In genomic region chr12:15558915-15559528, GRCh38 we compare ENCODE assay signal across 13 cellular contexts.
DNase-seq lines count a peak whose midpoint lies in the region; ATAC-seq and TF ChIP-seq lines count a peak whose summit lies in the region.
"Had no signal": no experiment of that assay in that cellular context is flagged by ENCODE, and none has a peak within 500 bp of the region (broad histone marks: within the 10 kb centered on the region; RNA-seq: fewer than 3 reads in every experiment).

No MANE protein-coding gene starts in this region.

- ATAC-seq in GM21360 (IDR thresholded peaks at IDR 0.05; ENCODE audit: unreplicated experiment): peak; percentile 33
- ATAC-seq in activated T-helper 17 cell treated with anti-CD3 and anti-CD28 coated beads, Interleukin-2, amount 50 U/mL, for 72 hours (replicated peaks): peak; percentile 45
- ATAC-seq in GM18873 (IDR thresholded peaks at IDR 0.05; ENCODE audit: low FRiP score, unreplicated experiment): no peak
- ATAC-seq: Right ventricle myocardium inferior had no signal

- H3K27me3 ChIP-seq in ACC112 (ENCODE audit: insufficient read depth, low read length): no peaks in the 10 kb centered on the region

- POLR2A ChIA-PET in activated CD4-positive, alpha-beta memory T cell treated with anti-CD3 and anti-CD28 coated beads, Interleukin-2, amount 10 ng/mL, durations not matched to agents 7 days and 5 days (lab: Charles Lee): interaction anchor here (0.9 to 5.7 kb wide), 4 partner anchors 9 to 323 kb away, joined by 3 to 58 read pairs (median 4); partner anchors contain the start of gene STRAP

- H3K4me3 ChIP-seq in ACC112 (ENCODE audit: low read depth, low read length) (no peak overlapping the region), foreskin fibroblast (ENCODE audit: low read depth in 1 of 2, low read length in 2 of 2) (no peak overlapping the region)

- H3K36me3 ChIP-seq in ACC112 (ENCODE audit: insufficient read depth, low read length): no peaks in the 10 kb centered on the region

- H3K27ac ChIP-seq in ACC112 (ENCODE audit: low read depth, low read length): no peak overlapping the region
- H3K27ac ChIP-seq: C4-2B had no signal

- peak overlapping the region; percentile 57 for H2AFZ ChIP-seq in ACC112 (ENCODE audit: low read length, unreplicated experiment)

- H3K27ac Mint-ChIP-seq in activated T-helper 17 cell treated with anti-CD3 and anti-CD28 coated beads, Interleukin-2, amount 50 U/mL, for 72 hours: peak overlapping the region; percentile 39
- H3K27ac Mint-ChIP-seq in activated CD4-positive, alpha-beta memory T cell treated with anti-CD3 and anti-CD28 coated beads, Interleukin-2, amount 10 ng/mL, durations not matched to agents 7 days and 5 days: no peak overlapping the region

- peaks cover 24% of the 10 kb centered on the region for H3K4me1 ChIP-seq in ACC112 (ENCODE audit: control insufficient read depth, insufficient read depth, low read length, unreplicated experiment)

- peak; percentile 79 to 89 for DNase-seq in foreskin fibroblast
- DNase-seq in activated CD4-positive, alpha-beta memory T cell treated with anti-CD3 and anti-CD28 coated beads, Interleukin-2, amount 10 ng/mL, durations not matched to agents 7 days and 5 days: no peak
- no peak for DNase-seq in activated naive CD4-positive, alpha-beta T cell treated with Interleukin-2 at 50 U/mL for 16 hours
- DNase-seq in stimulated activated CD4-positive, alpha-beta T cell treated with anti-CD3 and anti-CD28 coated beads, Interleukin-4, amount 100 ng/mL, for 1 hour: no peak
- DNase-seq: effector CD8-positive, alpha-beta T cell; NCI-H1105; stimulated activated naive CD4-positive, alpha-beta T cell treated with Interleukin-2 at 50 U/mL for 16 hours had no signal

- H3K36me3 Mint-ChIP-seq in activated T-helper 17 cell treated with anti-CD3 and anti-CD28 coated beads, Interleukin-2, amount 50 U/mL, for 72 hours (ENCODE audit: low read depth): no peaks in the 10 kb centered on the region
- H3K36me3 Mint-ChIP-seq in activated CD4-positive, alpha-beta memory T cell treated with anti-CD3 and anti-CD28 coated beads, Interleukin-2, amount 10 ng/mL, durations not matched to agents 7 days and 5 days (ENCODE audit: low read depth): peaks cover 4% of the 10 kb centered on the region

- no peaks in the 10 kb centered on the region for H3K79me2 ChIP-seq in ACC112 (ENCODE audit: control insufficient read depth, insufficient read depth, low read length, unreplicated experiment)

- peaks cover 12% of the 10 kb centered on the region for H3K4me1 Mint-ChIP-seq in activated T-helper 17 cell treated with anti-CD3 and anti-CD28 coated beads, Interleukin-2, amount 50 U/mL, for 72 hours
- peaks cover 51% of the 10 kb centered on the region for H3K4me1 Mint-ChIP-seq in activated CD4-positive, alpha-beta memory T cell treated with anti-CD3 and anti-CD28 coated beads, Interleukin-2, amount 10 ng/mL, durations not matched to agents 7 days and 5 days

- TF ChIP-seq CTCF in foreskin fibroblast (IDR thresholded peaks at IDR 0.05; ENCODE audit: low read depth, low read length): no peak

- CTCF ChIA-PET in activated CD4-positive, alpha-beta memory T cell treated with anti-CD3 and anti-CD28 coated beads, Interleukin-2, amount 10 ng/mL, durations not matched to agents 7 days and 5 days (lab: Charles Lee): interaction anchor here (1.1 to 2.4 kb wide), 4 partner anchors 11 to 27 kb away, joined by 5 to 13 read pairs (median 10); no protein-coding TSS in a partner anchor

- H3K9me3 Mint-ChIP-seq in activated T-helper 17 cell treated with anti-CD3 and anti-CD28 coated beads, Interleukin-2, amount 50 U/mL, for 72 hours: no peaks in the 10 kb centered on the region
- no peaks in the 10 kb centered on the region for H3K9me3 Mint-ChIP-seq in activated CD4-positive, alpha-beta memory T cell treated with anti-CD3 and anti-CD28 coated beads, Interleukin-2, amount 10 ng/mL, durations not matched to agents 7 days and 5 days

- H3K4me3 Mint-ChIP-seq in activated T-helper 17 cell treated with anti-CD3 and anti-CD28 coated beads, Interleukin-2, amount 50 U/mL, for 72 hours: peak overlapping the region; percentile 27
- H3K4me3 Mint-ChIP-seq in activated CD4-positive, alpha-beta memory T cell treated with anti-CD3 and anti-CD28 coated beads, Interleukin-2, amount 10 ng/mL, durations not matched to agents 7 days and 5 days: no peak overlapping the region

- H3K27me3 Mint-ChIP-seq in activated T-helper 17 cell treated with anti-CD3 and anti-CD28 coated beads, Interleukin-2, amount 50 U/mL, for 72 hours: no peaks in the 10 kb centered on the region
- no peaks in the 10 kb centered on the region for H3K27me3 Mint-ChIP-seq in activated CD4-positive, alpha-beta memory T cell treated with anti-CD3 and anti-CD28 coated beads, Interleukin-2, amount 10 ng/mL, durations not matched to agents 7 days and 5 days

Comparison
In these comparisons a context has a peak if more than half of its experiments do, and no peak if none do; other contexts are left out.
1. DNase-seq: peak in foreskin fibroblast (2 of 2); none in activated CD4-positive, alpha-beta memory T cell treated with anti-CD3 and anti-CD28 coated beads, Interleukin-2, amount 10 ng/mL, durations not matched to agents 7 days and 5 days (single experiment), activated naive CD4-positive, alpha-beta T cell treated with Interleukin-2 at 50 U/mL for 16 hours (single experiment) and stimulated activated CD4-positive, alpha-beta T cell treated with anti-CD3 and anti-CD28 coated beads, Interleukin-4, amount 100 ng/mL, for 1 hour (single experiment).